11 cellular contexts compared by ENCODE assay signal in genomic region chr3:120435621-120436020, GRCh38. TPM values are rescaled to one million over a fixed set of nuclear protein-coding genes. Genes with fewer than 3 reads are reported as not detected.
DNase-seq lines count a peak whose midpoint lies in the region; ATAC-seq, FAIRE-seq and TF ChIP-seq lines count a peak whose summit lies in the region.
"Had no signal": no experiment of that assay in that cellular context is flagged by ENCODE, and none has a peak within 500 bp of the region (broad histone marks: within the 10 kb centered on the region; RNA-seq: fewer than 3 reads in every experiment).

No MANE protein-coding gene starts in this region.

- DNase-seq in AG10803 (ENCODE audit: low read depth) (peak; percentile 62), chondrocyte (ENCODE audit: low spot score) (no peak), mesenchymal stem cell (peak; percentile 64), GM12891 (ENCODE audit: insufficient read length, low spot score) (no peak)
- DNase-seq in CD8-positive, alpha-beta memory T cell = no peak
- no peak for DNase-seq in activated T-cell treated with anti-CD3 and anti-CD28 coated beads, Interleukin-2, amount 50 U/mL, for 4 hours
- DNase-seq: activated T-cell treated with anti-CD3 and anti-CD28 coated beads, Interleukin-2, amount 50 U/mL, for 72 hours; DND-41; NCI-H2029 treated with DMSO at 0.1 percent for 48 hours had no signal

- peak overlapping the region; percentile 14 for H3K4me3 Mint-ChIP-seq in chondrocyte (ENCODE audit: unreplicated experiment)
- no peak overlapping the region for H3K4me3 Mint-ChIP-seq in CD8-positive, alpha-beta memory T cell
- no peak overlapping the region for H3K4me3 Mint-ChIP-seq in activated T-cell treated with anti-CD3 and anti-CD28 coated beads, Interleukin-2, amount 50 U/mL, for 4 hours
- H3K4me3 Mint-ChIP-seq: activated T-cell treated with anti-CD3 and anti-CD28 coated beads, Interleukin-2, amount 50 U/mL, for 72 hours had no signal

- H3K4me1 Mint-ChIP-seq in chondrocyte (ENCODE audit: low read depth) = peaks cover 99% of the 10 kb centered on the region
- H3K4me1 Mint-ChIP-seq in CD8-positive, alpha-beta memory T cell = no peaks in the 10 kb centered on the region
- H3K4me1 Mint-ChIP-seq in activated T-cell treated with anti-CD3 and anti-CD28 coated beads, Interleukin-2, amount 50 U/mL, for 4 hours (ENCODE audit: low read depth) = no peaks in the 10 kb centered on the region

- H2BK12ac ChIP-seq in mesenchymal stem cell (ENCODE audit: low read length in 2 of 2) = no peak overlapping the region

- H3K23ac ChIP-seq in mesenchymal stem cell (ENCODE audit: low read length in 2 of 2) = no peak overlapping the region

- H3K27me3 ChIP-seq in mesenchymal stem cell (ENCODE audit: control insufficient read depth in 1 of 2, insufficient read depth in 1 of 2, low read length in 2 of 2) = no peaks in the 10 kb centered on the region
- no peaks in the 10 kb centered on the region for H3K27me3 ChIP-seq in CD8-positive, alpha-beta memory T cell (ENCODE audit: insufficient read depth, low read length, poor library complexity, severe bottlenecking)

- H4K8ac ChIP-seq in mesenchymal stem cell (ENCODE audit: low read length) = no peak overlapping the region

- peak overlapping the region; percentile 40 for H3K4me2 ChIP-seq in mesenchymal stem cell (ENCODE audit: low read length, poor library complexity, severe bottlenecking)

- no peak overlapping the region for H3K14ac ChIP-seq in mesenchymal stem cell (ENCODE audit: low read length in 2 of 2)

- H3K4ac ChIP-seq in mesenchymal stem cell (ENCODE audit: low read depth in 1 of 2, low read length in 2 of 2) = no peak overlapping the region

- H3K9ac ChIP-seq in mesenchymal stem cell (ENCODE audit: low read length) = peak overlapping the region; percentile 34

- no peak for ATAC-seq in GM19455 (IDR thresholded peaks at IDR 0.05; ENCODE audit: unreplicated experiment)
- no peak for ATAC-seq in activated T-cell treated with anti-CD3 and anti-CD28 coated beads, Interleukin-2, amount 50 U/mL, for 4 hours
- ATAC-seq: activated T-cell treated with anti-CD3 and anti-CD28 coated beads, Interleukin-2, amount 50 U/mL, for 72 hours had no signal

- no peaks in the 10 kb centered on the region for H3K9me3 Mint-ChIP-seq in chondrocyte (ENCODE audit: low read depth)
- H3K9me3 Mint-ChIP-seq in CD8-positive, alpha-beta memory T cell = no peaks in the 10 kb centered on the region
- H3K9me3 Mint-ChIP-seq in activated T-cell treated with anti-CD3 and anti-CD28 coated beads, Interleukin-2, amount 50 U/mL, for 4 hours = no peaks in the 10 kb centered on the region
- H3K9me3 Mint-ChIP-seq: activated T-cell treated with anti-CD3 and anti-CD28 coated beads, Interleukin-2, amount 50 U/mL, for 72 hours had no signal

- whole genome bisulfite sequencing in mesenchymal stem cell = 29% methylated on average over 2 of the region's 4 CpGs

- POLR2A ChIA-PET in CD8-positive, alpha-beta memory T cell (lab: Charles Lee) = no interaction called here

- H3K4me1 ChIP-seq in mesenchymal stem cell (ENCODE audit: control insufficient read depth, insufficient read depth, low read depth, low read length) = peaks cover 22% of the 10 kb centered on the region
- H3K4me1 ChIP-seq in CD8-positive, alpha-beta memory T cell (ENCODE audit: insufficient read depth, low read length) = no peaks in the 10 kb centered on the region

- TF ChIP-seq CTCF in AG10803 (conservative IDR thresholded peaks at IDR 0.05; ENCODE audit: low read length) (no peak), chondrocyte (IDR thresholded peaks at IDR 0.05) (no peak)

- no peak overlapping the region for H2BK120ac ChIP-seq in mesenchymal stem cell (ENCODE audit: low read depth, low read length)

- peaks cover 13 to 86% of the 10 kb centered on the region in 2 experiments for H3K36me3 ChIP-seq in mesenchymal stem cell (ENCODE audit: control insufficient read depth in 1 of 2, insufficient read depth in 2 of 2, low read depth in 1 of 2, low read length in 2 of 2)
- no peaks in the 10 kb centered on the region for H3K36me3 ChIP-seq in CD8-positive, alpha-beta memory T cell (ENCODE audit: insufficient read depth, low read length)

- no peaks in the 10 kb centered on the region for H3K9me3 ChIP-seq in mesenchymal stem cell (ENCODE audit: control insufficient read depth, low read length)
- no peaks in the 10 kb centered on the region for H3K9me3 ChIP-seq in CD8-positive, alpha-beta memory T cell (ENCODE audit: low read length)

- H3K27me3 Mint-ChIP-seq in chondrocyte (ENCODE audit: low read depth) = no peaks in the 10 kb centered on the region
- H3K27me3 Mint-ChIP-seq in CD8-positive, alpha-beta memory T cell = peaks cover 4 to 37% of the 10 kb centered on the region in 2 donors
- H3K27me3 Mint-ChIP-seq in activated T-cell treated with anti-CD3 and anti-CD28 coated beads, Interleukin-2, amount 50 U/mL, for 4 hours (ENCODE audit: low read depth) = peaks cover 9% of the 10 kb centered on the region

- peaks cover 38% of the 10 kb centered on the region for H3K36me3 Mint-ChIP-seq in chondrocyte (ENCODE audit: low read depth)
- no peaks in the 10 kb centered on the region for H3K36me3 Mint-ChIP-seq in CD8-positive, alpha-beta memory T cell
- no peaks in the 10 kb centered on the region for H3K36me3 Mint-ChIP-seq in activated T-cell treated with anti-CD3 and anti-CD28 coated beads, Interleukin-2, amount 50 U/mL, for 4 hours (ENCODE audit: insufficient read depth)

- peak overlapping the region; percentile 97 for H3K27ac Mint-ChIP-seq in chondrocyte (ENCODE audit: unreplicated experiment)
- H3K27ac Mint-ChIP-seq in CD8-positive, alpha-beta memory T cell = no peak overlapping the region
- H3K27ac Mint-ChIP-seq: activated T-cell treated with anti-CD3 and anti-CD28 coated beads, Interleukin-2, amount 50 U/mL, for 72 hours had no signal

- H3K4me3 ChIP-seq in AG10803 (ENCODE audit: low read length) (no peak overlapping the region), mesenchymal stem cell (ENCODE audit: insufficient read depth in 1 of 2, low read depth in 1 of 2, low read length in 2 of 2) (no peak overlapping the region)
- no peak overlapping the region for H3K4me3 ChIP-seq in CD8-positive, alpha-beta memory T cell (ENCODE audit: low read length)

- H3K27ac ChIP-seq in mesenchymal stem cell (ENCODE audit: low read length, poor library complexity, severe bottlenecking) = peak overlapping the region; percentile 79
- no peak overlapping the region for H3K27ac ChIP-seq in CD8-positive, alpha-beta memory T cell (ENCODE audit: low read depth, low read length)

- no peak for TF ChIP-seq RAD21 in Ishikawa (IDR thresholded peaks at IDR 0.05; ENCODE audit: low read depth)

- H3K18ac ChIP-seq in mesenchymal stem cell (ENCODE audit: low read depth in 1 of 2, low read length in 2 of 2) = no peak overlapping the region

- no peak for TF ChIP-seq POLR2A in GM12891 (IDR thresholded peaks at IDR 0.05; ENCODE audit: low read depth, low read length)

- H3K79me1 ChIP-seq in mesenchymal stem cell (replicated peaks; ENCODE audit: low read length, poor library complexity, severe bottlenecking) = peaks cover 3% of the 10 kb centered on the region

- peak; percentile 90 for TF ChIP-seq EP300 in Ishikawa (IDR thresholded peaks at IDR 0.05; ENCODE audit: borderline replicate concordance)

- peak overlapping the region; percentile 46 for H2AK5ac ChIP-seq in mesenchymal stem cell (ENCODE audit: low read length, severe bottlenecking)

- H2BK5ac ChIP-seq in mesenchymal stem cell (ENCODE audit: low read depth, low read length, poor library complexity, severe bottlenecking) = no peak overlapping the region

- no peak for FAIRE-seq in GM12891 (lab: Jason Lieb, UNC)

- CTCF ChIA-PET in CD8-positive, alpha-beta memory T cell (lab: Charles Lee) = no interaction called here

- H2AFZ ChIP-seq in mesenchymal stem cell (ENCODE audit: low read depth, low read length) = no peak overlapping the region

- no peak overlapping the region for H4K91ac ChIP-seq in mesenchymal stem cell (ENCODE audit: low read length)

- no peak overlapping the region for H2BK15ac ChIP-seq in mesenchymal stem cell (ENCODE audit: low read depth, poor library complexity, severe bottlenecking)

TF ChIP-seq in Ishikawa, 13 proteins besides CTCF, POLR2A, EP300 and RAD21 (continues in another document):
- TF ChIP-seq CREB1 (IDR thresholded peaks at IDR 0.05; ENCODE audit: low read depth) (peak; percentile 15; the same call in 1 of the 2 replicates), TAF1 (IDR thresholded peaks at IDR 0.05; ENCODE audit: low read depth) (0 out of 2 replicates have a peak, but pooled peaks have one; percentile 11), TCF12 (IDR thresholded peaks at IDR 0.05; ENCODE audit: low read depth) (peak; percentile 76), NFIC (IDR thresholded peaks at IDR 0.05) (peak; percentile 55; the same call in 1 of the 2 replicates), ZBTB7A (IDR thresholded peaks at IDR 0.05; ENCODE audit: low read depth) (no peak), CEBPB (IDR thresholded peaks at IDR 0.05) (no peak), TEAD4 (IDR thresholded peaks at IDR 0.05) (peak; percentile 96), FOXM1 (IDR thresholded peaks at IDR 0.05; ENCODE audit: borderline replicate concordance, low read depth) (peak; percentile 73; the same call in 1 of the 2 replicates)

TF ChIP-seq in GM12891, 5 proteins besides CTCF, POLR2A, EP300 and RAD21:
- no peak for TF ChIP-seq PAX5 (IDR thresholded peaks at IDR 0.05; ENCODE audit: insufficient read depth, low read length, severe bottlenecking)
- no peak for TF ChIP-seq SPI1 (IDR thresholded peaks at IDR 0.05; ENCODE audit: low read depth, low read length)
- TF ChIP-seq POLR2AphosphoS5 (IDR thresholded peaks at IDR 0.05; ENCODE audit: low read depth, low read length) = no peak
- TF ChIP-seq TAF1 (IDR thresholded peaks at IDR 0.05; ENCODE audit: low read depth, low read length) = no peak
- TF ChIP-seq POU2F2 (IDR thresholded peaks at IDR 0.05; ENCODE audit: low read depth, low read length) = no peak

RNA-seq across cellular contexts. Expression of gene FSTL1, which starts 15.2 kb away (rescaled TPM):
- total RNA-seq in chondrocyte = 2,561 to 3,511 TPM (median 3,398 TPM) in 3 replicates
- polyA plus RNA-seq in mesenchymal stem cell (2013, experiment 1 of 2) = 544 TPM
- 562 TPM for polyA plus RNA-seq in mesenchymal stem cell (2013, experiment 2 of 2)
- total RNA-seq in CD8-positive, alpha-beta memory T cell = under 1 TPM; 0.09 to 0.53 TPM
- polyA plus RNA-seq in CD8-positive, alpha-beta memory T cell = not detected
- 0.09 TPM for polyA plus RNA-seq in GM12891 (2012; ENCODE audit: low read depth, missing spikeins)
- 1 to 10 TPM in 1 of 3 donors, under 1 TPM in 2; 0.58 to 1.2 (median 0.91) TPM for total RNA-seq in activated T-cell treated with anti-CD3 and anti-CD28 coated beads, Interleukin-2, amount 50 U/mL, for 4 hours

Comparison
In these comparisons a context has a peak if more than half of its experiments do, and no peak if none do; other contexts are left out.
1. DNase-seq: peak in AG10803 (single experiment) and mesenchymal stem cell (single experiment); none in chondrocyte (single experiment), CD8-positive, alpha-beta memory T cell (0 of 5), GM12891 (single experiment) and activated T-cell treated with anti-CD3 and anti-CD28 coated beads, Interleukin-2, amount 50 U/mL, for 4 hours (single experiment).
2. RNA of gene FSTL1, which starts 15.2 kb away (total RNA-seq): 2,561 to 3,511 TPM in chondrocyte; 0.58 to 1.2 TPM in activated T-cell treated with anti-CD3 and anti-CD28 coated beads, Interleukin-2, amount 50 U/mL, for 4 hours and 0.09 to 0.53 TPM in CD8-positive, alpha-beta memory T cell; every median in the first group is over 1,000 times any median in the second.